ENCODE assay signal across 13 cellular contexts in genomic region chr13:95087746-95088305, GRCh38.
DNase-seq lines count a peak whose midpoint lies in the region; ATAC-seq, FAIRE-seq and TF ChIP-seq lines count a peak whose summit lies in the region.
"Had no signal": no experiment of that assay in that cellular context is flagged by ENCODE, and none has a peak within 500 bp of the region (broad histone marks: within the 10 kb centered on the region; RNA-seq: fewer than 3 reads in every experiment).

No MANE protein-coding gene starts in this region.

- H3K9me1 ChIP-seq in K562 (ENCODE audit: control insufficient read depth, insufficient read depth, low read length), result no peaks in the 10 kb centered on the region

- H3K9ac ChIP-seq in K562 (ENCODE audit: insufficient read depth in 1 of 2, low read depth in 2 of 2, low read length in 2 of 2), result no peak overlapping the region

- H3K4me3 ChIP-seq in HAP-1 (no peak overlapping the region), K562 (no peak overlapping the region), left lung (no peak overlapping the region)
- H3K4me3 ChIP-seq: esophagus squamous epithelium, testis had no signal

- H4K20me1 ChIP-seq in K562 (replicated peaks; ENCODE audit: control insufficient read depth, insufficient read depth, low read length), result no peaks in the 10 kb centered on the region

- no peak overlapping the region for H3K27ac ChIP-seq in K562 (ENCODE audit: extremely low read depth, low read depth, low read length)
- H3K27ac ChIP-seq in left lung, result no peak overlapping the region
- H3K27ac ChIP-seq: esophagus squamous epithelium, testis had no signal

- TF ChIP-seq EP300 in K562 (IDR thresholded peaks at IDR 0.05; ENCODE audit: low read length), result no peak

- H3K36me3 ChIP-seq in HAP-1 (replicated peaks) (no peaks in the 10 kb centered on the region), K562 (ENCODE audit: control insufficient read depth, insufficient read depth, low read length) (peaks cover 8% of the 10 kb centered on the region; the same call in 1 of the 3 replicates), left lung (peaks cover 0 to 3% of the 10 kb centered on the region in 2 donors)
- H3K36me3 ChIP-seq: esophagus squamous epithelium had no signal

- H3K4me1 ChIP-seq in HAP-1 (no peaks in the 10 kb centered on the region), K562 (replicated peaks in 1 of 2; ENCODE audit: control insufficient read depth in 2 of 2, insufficient read depth in 2 of 2, low read length in 2 of 2) (no peaks in the 10 kb centered on the region), left lung (no peaks in the 10 kb centered on the region)
- H3K4me1 ChIP-seq: esophagus squamous epithelium, testis had no signal

- no peak for TF ChIP-seq RAD21 in K562 (CRISPR knock-in tag; conservative IDR thresholded peaks at IDR 0.05 in 1 of 2, IDR thresholded peaks at IDR 0.05 in 1 of 2)

- TF ChIP-seq POLR2A in K562 (conservative IDR thresholded peaks at IDR 0.05), result no peak

- H3K27me3 ChIP-seq in HAP-1 (ENCODE audit: low read depth), result no peaks in the 10 kb centered on the region
- no peaks in the 10 kb centered on the region for H3K27me3 ChIP-seq in K562 (ENCODE audit: control insufficient read depth in 2 of 2, insufficient read depth in 2 of 2, low read length in 2 of 2)
- H3K27me3 ChIP-seq in left lung, result no peaks in the 10 kb centered on the region
- H3K27me3 ChIP-seq: esophagus squamous epithelium, testis had no signal

- ATAC-seq in K562 (no peak; the same call in 2 of the 3 replicates), esophagus mucosa (no peak), left lung (no peak), GM18517 (IDR thresholded peaks at IDR 0.05; ENCODE audit: unreplicated experiment) (no peak)

- DNase-seq in HAP-1 (ENCODE audit: low spot score in 2 of 2) (peak; percentile 17 to 51), OCI-M2 (lab: John Stamatoyannopoulos, UW; ENCODE audit: unreplicated experiment) (peak; percentile 10), K562 (ENCODE audit: extremely low read depth in 1 of 4, low spot score in 3 of 4) (peak in 1 of 4 experiments; percentile 1), pulmonary artery endothelial cell (ENCODE audit: low read depth, low spot score) (peak; percentile 46), left lung (no peak)
- DNase-seq: activated naive CD4-positive, alpha-beta T cell treated with Interleukin-2 at 50 U/mL for 16 hours; CD4-positive, alpha-beta memory T cell; esophagus squamous epithelium; NCI-H446 treated with DMSO at 0.1 percent for 48 hours; T-helper 9 cell; testis had no signal

- in situ Hi-C loops in HAP-1 (cut with MboI; ENCODE audit: low sequenced_read_pairs) (no loop called here), K562 (cut with MboI) (no loop called here)

- BruUV-seq in K562 (replicated peaks; lab: Mats Ljungman, UMichigan), result no TSS peak

- no peaks in the 10 kb centered on the region for H3K79me2 ChIP-seq in K562 (ENCODE audit: control insufficient read depth, insufficient read depth, low read length)

- CTCF ChIA-PET in K562 (lab: Yijun Ruan, JAX; ENCODE audit: low intra/inter-chr PET ratio), result no interaction called here

- no peak overlapping the region for H2AFZ ChIP-seq in K562 (ENCODE audit: low read depth, low read length)

- 45% methylated on average over 3 of the region's 3 CpGs for WGBS in K562 (ENCODE audit: insufficient coverage, low coverage, missing lambda C conversion rate)

- no peak for FAIRE-seq in K562 (lab: Jason Lieb, UNC)

- H3K9me3 ChIP-seq in HAP-1 (no peaks in the 10 kb centered on the region), K562 (replicated peaks; ENCODE audit: control insufficient read depth, insufficient read depth, low read depth, low read length) (no peaks in the 10 kb centered on the region), left lung (no peaks in the 10 kb centered on the region)
- H3K9me3 ChIP-seq: esophagus squamous epithelium, testis had no signal

- intact Hi-C loops in K562 (cut with micrococcal nuclease) (no loop called here), left lung (cut with DNase I) (no loop called here)

- TF ChIP-seq CTCF in K562 (IDR thresholded peaks at IDR 0.05 in 2 of 3, conservative IDR thresholded peaks at IDR 0.05 in 1 of 3; ENCODE audit: insufficient read depth in 2 of 3, low read depth in 1 of 3, low read length in 3 of 3) (no peak), left lung (IDR thresholded peaks at IDR 0.05) (no peak)

- no peak overlapping the region for H3K4me2 ChIP-seq in K562 (ENCODE audit: insufficient read depth, low read length)

- POLR2A ChIA-PET in K562 (lab: Yijun Ruan, JAX), result no interaction called here

TF ChIP-seq in K562, 482 proteins besides CTCF, POLR2A, EP300 and RAD21:
- TF ChIP-seq TCF3 (CRISPR knock-in tag; IDR thresholded peaks at IDR 0.05), result peak; percentile 46
- TF ChIP-seq MEIS2 (IDR thresholded peaks at IDR 0.05; ENCODE audit: partially characterized antibody), result peak; percentile 44
- no peak for TF ChIP-seq SAP30 (IDR thresholded peaks at IDR 0.05; ENCODE audit: borderline replicate concordance, insufficient read depth, low read depth, low read length, poor library complexity, severe bottlenecking)
- no peak for TF ChIP-seq U2AF1 (optimal IDR thresholded peaks at IDR 0.05; ENCODE audit: low read depth, low read length)
TF ChIP-seq in K562: peak in this region for 2.

Comparison
In these comparisons a context has a peak if more than half of its experiments do, and no peak if none do; other contexts are left out.
1. DNase-seq: peak in HAP-1 (2 of 2), OCI-M2 (single experiment) and pulmonary artery endothelial cell (single experiment); none in left lung (0 of 2).